Comparison of ENCODE assay signal across 8 cellular contexts in the genomic region with DNA sequence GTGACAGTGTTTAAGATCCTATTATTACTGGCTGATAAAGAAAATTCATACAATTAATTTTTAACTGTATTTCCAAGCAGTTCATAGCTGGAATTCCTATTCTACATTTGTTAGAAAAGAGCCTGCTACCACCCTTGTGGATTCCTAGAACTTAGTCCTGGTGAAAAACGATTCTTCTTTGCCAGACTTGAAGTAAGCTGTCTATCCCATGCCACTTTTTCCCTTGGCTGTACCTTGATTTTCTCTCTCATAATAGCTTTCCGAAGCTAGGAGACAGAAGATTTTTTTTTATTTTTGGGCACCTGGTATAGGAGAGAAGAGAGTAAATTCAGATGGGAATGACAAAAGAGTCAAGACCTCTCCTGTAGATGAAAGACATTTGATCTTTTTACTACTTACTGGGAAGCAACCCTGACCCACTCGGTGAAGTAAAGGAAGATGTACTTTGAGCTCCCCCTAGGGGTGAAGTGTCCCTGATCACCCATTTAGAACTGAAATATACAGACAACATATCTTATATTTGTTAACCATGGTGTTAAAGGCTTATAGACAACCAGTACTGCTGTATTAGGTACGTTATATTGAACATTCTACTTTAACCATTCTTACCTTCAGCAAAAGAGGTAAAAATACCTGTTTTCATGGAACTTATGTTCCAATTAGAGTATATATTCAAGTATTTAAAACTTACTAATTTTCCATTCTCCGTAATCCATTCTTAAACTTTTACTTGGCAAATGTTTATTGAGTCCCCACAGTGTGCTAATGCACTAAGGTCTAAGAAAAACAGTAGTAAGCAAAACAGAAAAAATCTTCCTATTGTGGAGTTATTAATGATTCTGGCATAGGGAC. TPM values are rescaled to one million over a fixed set of nuclear protein-coding genes. Genes with fewer than 3 reads are reported as not detected.
A peak's percentile ranks its signal among the peaks of the same experiment; 100 is the strongest.
DNase-seq lines count a peak whose midpoint lies in the region; ATAC-seq and TF ChIP-seq lines count a peak whose summit lies in the region.

No MANE protein-coding gene starts in this region.

- H3K36me3 Mint-ChIP-seq in activated T-cell treated with anti-CD3 and anti-CD28 coated beads, Interleukin-2, amount 50 U/mL, for 4 hours (ENCODE audit: insufficient read depth): peaks cover 30% of the 10 kb centered on the region
- peaks cover 5% of the 10 kb centered on the region for H3K36me3 Mint-ChIP-seq in type B pancreatic cell

- H3K9me3 Mint-ChIP-seq in activated T-cell treated with anti-CD3 and anti-CD28 coated beads, Interleukin-2, amount 50 U/mL, for 4 hours: no peaks in the 10 kb centered on the region
- H3K9me3 Mint-ChIP-seq in type B pancreatic cell: no peaks in the 10 kb centered on the region

- H3K4me3 ChIP-seq in fibroblast of villous mesenchyme (ENCODE audit: low read depth, low read length): no peak overlapping the region

- TF ChIP-seq CTCF in fibroblast of villous mesenchyme (IDR thresholded peaks at IDR 0.05; ENCODE audit: insufficient read depth, low read depth, low read length) (peak; percentile 83), type B pancreatic cell (conservative IDR thresholded peaks at IDR 0.05) (peak; percentile 84)

- no peaks in the 10 kb centered on the region for H3K27me3 Mint-ChIP-seq in activated T-cell treated with anti-CD3 and anti-CD28 coated beads, Interleukin-2, amount 50 U/mL, for 4 hours (ENCODE audit: low read depth)
- no peaks in the 10 kb centered on the region for H3K27me3 Mint-ChIP-seq in type B pancreatic cell

- DNase-seq in ELR (ENCODE audit: low read depth) (peak; percentile 82), HS-27A (ENCODE audit: low read depth) (peak; percentile 56), OCI-M2 (lab: John Stamatoyannopoulos, UW; ENCODE audit: unreplicated experiment) (peak; percentile 42), fibroblast of villous mesenchyme (ENCODE audit: low read depth) (peak; percentile 78), occipital lobe (lab: John Stamatoyannopoulos, UW) (peak; percentile 3), type B pancreatic cell (ENCODE audit: extremely low spot score, unreplicated experiment) (no peak)
- DNase-seq in activated T-cell treated with anti-CD3 and anti-CD28 coated beads, Interleukin-2, amount 50 U/mL, for 4 hours: peak; percentile 54

- no peak overlapping the region for H3K27ac Mint-ChIP-seq in type B pancreatic cell

- peak; percentile 93 for ATAC-seq in GM21447 (IDR thresholded peaks at IDR 0.05; ENCODE audit: unreplicated experiment)
- ATAC-seq in activated T-cell treated with anti-CD3 and anti-CD28 coated beads, Interleukin-2, amount 50 U/mL, for 4 hours: peak; percentile 78 to 85

- peaks cover 22% of the 10 kb centered on the region for H3K4me1 Mint-ChIP-seq in activated T-cell treated with anti-CD3 and anti-CD28 coated beads, Interleukin-2, amount 50 U/mL, for 4 hours (ENCODE audit: low read depth)
- H3K4me1 Mint-ChIP-seq in type B pancreatic cell (ENCODE audit: unreplicated experiment): no peaks in the 10 kb centered on the region

- no peak overlapping the region for H3K4me3 Mint-ChIP-seq in activated T-cell treated with anti-CD3 and anti-CD28 coated beads, Interleukin-2, amount 50 U/mL, for 4 hours
- H3K4me3 Mint-ChIP-seq in type B pancreatic cell: no peak overlapping the region

RNA-seq across cellular contexts. Expression of a gene that starts 36.2 kb away (rescaled TPM):
- 10 to 100 TPM; 18.3 to 25.4 (median 23.8) TPM for total RNA-seq in activated T-cell treated with anti-CD3 and anti-CD28 coated beads, Interleukin-2, amount 50 U/mL, for 4 hours
- total RNA-seq in fibroblast of villous mesenchyme (31.9 and 33.2 TPM in 2 replicates), occipital lobe (66.6 TPM), type B pancreatic cell (ENCODE audit: low replicate concordance) (27.2 and 31.1 TPM in 2 replicates)

RNA-seq across cellular contexts. Expression of a gene that starts 54.5 kb away (rescaled TPM):
- total RNA-seq in activated T-cell treated with anti-CD3 and anti-CD28 coated beads, Interleukin-2, amount 50 U/mL, for 4 hours: 1 to 10 TPM; 8.0 to 9.2 (median 8.1) TPM
- total RNA-seq in fibroblast of villous mesenchyme: 13.2 and 20.7 TPM in 2 replicates
- total RNA-seq in occipital lobe: 46.8 TPM
- 14.4 and 15.3 TPM in 2 replicates for total RNA-seq in type B pancreatic cell (ENCODE audit: low replicate concordance)

RNA-seq across cellular contexts. Expression of a gene that starts 54.7 kb away (rescaled TPM):
- total RNA-seq in activated T-cell treated with anti-CD3 and anti-CD28 coated beads, Interleukin-2, amount 50 U/mL, for 4 hours: 10 to 100 TPM; 51.9 to 62.6 (median 58.7) TPM
- total RNA-seq in fibroblast of villous mesenchyme (55.7 and 81.2 TPM in 2 replicates), occipital lobe (158 TPM), type B pancreatic cell (ENCODE audit: low replicate concordance) (53.4 and 88.9 TPM in 2 replicates)
